ENCODE assay signal across 18 cellular contexts in genomic region chr11:56842829-56843794, GRCh38.
"Had no signal": no experiment of that assay in that cellular context is flagged by ENCODE, and none has a peak within 500 bp of the region (broad histone marks: within the 10 kb centered on the region; RNA-seq: fewer than 3 reads in every experiment).

No MANE protein-coding gene starts in this region.

- ATAC-seq: activated T-cell treated with anti-CD3 and anti-CD28 coated beads, Interleukin-2, amount 50 U/mL, for 72 hours; left ventricle myocardium superior; naive thymus-derived CD8-positive, alpha-beta T cell; sciatic nerve; stimulated activated effector memory CD8-positive, alpha-beta T cell treated with anti-CD3 and anti-CD28 coated beads, Interleukin-12 subunit alpha, Interleukin-12 subunit beta, amount 100 ng/mL, for 72 hours had no signal

- H3K9me3 ChIP-seq: esophagus squamous epithelium, ovary, testis had no signal

- H3K36me3 ChIP-seq: esophagus squamous epithelium, ovary, WERI-Rb-1 had no signal

- H3K4me1 ChIP-seq: testis had no signal

- DNase-seq: activated CD4-positive, alpha-beta T cell treated with anti-CD3 and anti-CD28 coated beads for 1 hour; activated effector memory CD4-positive, alpha-beta T cell treated with anti-CD3 and anti-CD28 coated beads, Interleukin-2, amount 50 U/mL, for 16 hours; activated naive CD4-positive, alpha-beta T cell treated with anti-CD3 and anti-CD28 coated beads, Interleukin-2, amount 50 U/mL, for 16 hours; activated T-cell treated with anti-CD3 and anti-CD28 coated beads, Interleukin-2, amount 50 U/mL, for 72 hours; aorta; cerebellar nuclear complex; cortex of kidney; esophagus squamous epithelium; islet precursor cell; left ventricle myocardium superior; mesenchymal stem cell; naive thymus-derived CD8-positive, alpha-beta T cell; ovary; stimulated activated CD4-positive, alpha-beta T cell treated with anti-CD3 and anti-CD28 coated beads, Interleukin-4, amount 100 ng/mL, for 24 hours; testis; WERI-Rb-1 had no signal

- H3K4me3 ChIP-seq: esophagus squamous epithelium, ovary, testis had no signal

- H3K27me3 ChIP-seq: ovary, testis had no signal

- H3K27ac ChIP-seq: esophagus squamous epithelium, ovary, testis, WERI-Rb-1 had no signal
